Comparison of ENCODE assay signal across 7 cellular contexts in genomic region chr10:24209946-24210491, GRCh38. TPM values are rescaled to one million over a fixed set of nuclear protein-coding genes. Genes with fewer than 3 reads are reported as not detected.
DNase-seq lines count a peak whose midpoint lies in the region; ATAC-seq and TF ChIP-seq lines count a peak whose summit lies in the region.

No MANE protein-coding gene starts in this region.

- no CpG with 5 or more reads among the region's 12 CpGs for WGBS in H9 (ENCODE audit: extremely low coverage, insufficient read length, low lambda C conversion rate)
- WGBS in upper lobe of left lung, 2 donors = 12 to 19% methylated on average over 12 of the region's 12 CpGs

- no peak overlapping the region for H4K91ac ChIP-seq in H9 (ENCODE audit: insufficient read length, low read depth, low read length)

- no peaks in the 10 kb centered on the region for H3K9me3 ChIP-seq in H9 (ENCODE audit: control insufficient read depth, low read depth, low read length)
- no peaks in the 10 kb centered on the region for H3K9me3 ChIP-seq in MG63
- no peaks in the 10 kb centered on the region for H3K9me3 ChIP-seq in colonic mucosa
- H3K9me3 ChIP-seq in muscle layer of colon (ENCODE audit: low read length) = no peaks in the 10 kb centered on the region
- H3K9me3 ChIP-seq in upper lobe of left lung = no peaks in the 10 kb centered on the region

- peak overlapping the region; percentile 73 for H3K4me2 ChIP-seq in H9 (ENCODE audit: insufficient read depth, insufficient read length, low read length)

- H2BK5ac ChIP-seq in H9 (ENCODE audit: insufficient read length, low read length) = no peak overlapping the region

- H3K4ac ChIP-seq in H9 (ENCODE audit: low read depth, low read length) = no peak overlapping the region

- H2BK120ac ChIP-seq in H9 (ENCODE audit: low read depth, low read length, poor library complexity, severe bottlenecking) = no peak overlapping the region

- H3K4me3 ChIP-seq in MG63 (no peak overlapping the region; the same call in 1 of the 2 replicates), colonic mucosa (peak overlapping the region; percentile 43), muscle layer of colon (ENCODE audit: low read depth in 1 of 2, low read length in 2 of 2) (peak overlapping the region; percentile 9 to 91), upper lobe of left lung (peak overlapping the region in 3 of 4 donors; percentile 44 to 55 (median 55))

- no peak overlapping the region for H4K5ac ChIP-seq in H9 (ENCODE audit: insufficient read length, low read depth, low read length)

- intact Hi-C loops in colonic mucosa (cut with DNase I) = no loop called here

- H2BK12ac ChIP-seq in H9 (ENCODE audit: insufficient read length, low read depth, low read length) = no peak overlapping the region

- no peak for TF ChIP-seq EP300 in upper lobe of left lung (IDR thresholded peaks at IDR 0.05)

- H3K9me3 Mint-ChIP-seq in H9 = peaks cover 2 to 3% of the 10 kb centered on the region in 2 experiments; a peak in 4 of 5 replicates

- H3K4me1 Mint-ChIP-seq in H9 = peaks cover 66 to 76% of the 10 kb centered on the region in 2 experiments

- no peak overlapping the region for H3T11ph ChIP-seq in H9 (ENCODE audit: low read length)

- H3K9ac ChIP-seq in H9 (ENCODE audit: extremely low read depth, insufficient read length, low read length) (peak overlapping the region; percentile 13), colonic mucosa (ENCODE audit: low read depth in 2 of 2, low read length in 2 of 2) (peak overlapping the region in 1 of 2 donors; percentile 79), muscle layer of colon (ENCODE audit: low read length) (peak overlapping the region; percentile 74)

- no peak overlapping the region for H4K8ac ChIP-seq in H9 (replicated peaks; ENCODE audit: insufficient read length, low read depth, low read length)

- H2AFZ ChIP-seq in H9 (ENCODE audit: low read length) = no peak overlapping the region

- H3K4me1 ChIP-seq in H9 (ENCODE audit: insufficient read depth, low read length) (peaks cover 6% of the 10 kb centered on the region; the same call in 1 of the 2 replicates), colonic mucosa (peaks cover under 1% of the 10 kb centered on the region), muscle layer of colon (ENCODE audit: insufficient read depth, low read length) (peaks cover 23% of the 10 kb centered on the region), upper lobe of left lung (peaks cover 21 to 57% (median 27%) of the 10 kb centered on the region in 4 donors)

- no peak overlapping the region for H2AK5ac ChIP-seq in H9 (ENCODE audit: insufficient read length, low read length)

- H3K27ac ChIP-seq in H9 (ENCODE audit: insufficient read length, low read depth, low read length) (no peak overlapping the region), colonic mucosa (peak overlapping the region; percentile 65), muscle layer of colon (ENCODE audit: low read depth, low read length) (no peak overlapping the region), upper lobe of left lung (peak overlapping the region; percentile 87 to 92 (median 88))

- H3K14ac ChIP-seq in H9 (ENCODE audit: insufficient read depth, low read length) = no peak overlapping the region

- no peaks in the 10 kb centered on the region for H3K79me2 ChIP-seq in H9 (ENCODE audit: insufficient read depth, low read length)

- DNase-seq in H9 (no peak), MG63 (peak; percentile 8), colonic mucosa (peak; percentile 26), upper lobe of left lung (no peak), globus pallidus (ENCODE audit: low spot score) (no peak)

- H3K27me3 ChIP-seq in H9 (ENCODE audit: insufficient read depth, low read length) = no peaks in the 10 kb centered on the region
- H3K27me3 ChIP-seq in MG63 = no peaks in the 10 kb centered on the region
- no peaks in the 10 kb centered on the region for H3K27me3 ChIP-seq in colonic mucosa
- H3K27me3 ChIP-seq in muscle layer of colon (ENCODE audit: control insufficient read depth in 1 of 2, insufficient read depth in 2 of 2, low read length in 2 of 2) = no peaks in the 10 kb centered on the region
- no peaks in the 10 kb centered on the region for H3K27me3 ChIP-seq in upper lobe of left lung

- H3K56ac ChIP-seq in H9 (ENCODE audit: insufficient read length, low read depth, low read length) = no peak overlapping the region

- ATAC-seq in GM18508 (IDR thresholded peaks at IDR 0.05; ENCODE audit: insufficient read depth, unreplicated experiment) (peak; percentile 70), upper lobe of left lung (ENCODE audit: low FRiP score in 2 of 2) (peak in 1 of 2 donors; percentile 57)

- no peaks in the 10 kb centered on the region for H4K20me1 ChIP-seq in H9 (ENCODE audit: control insufficient read depth, insufficient read depth, insufficient read length)

- peak overlapping the region in 2 of 3 experiments; percentile 19 to 89; a peak in 2 of 7 replicates for H3K27ac Mint-ChIP-seq in H9

- H3K36me3 ChIP-seq in MG63 = no peaks in the 10 kb centered on the region
- H3K36me3 ChIP-seq in colonic mucosa = no peaks in the 10 kb centered on the region
- no peaks in the 10 kb centered on the region for H3K36me3 ChIP-seq in muscle layer of colon (ENCODE audit: insufficient read depth, low read length)
- H3K36me3 ChIP-seq in upper lobe of left lung = no peaks in the 10 kb centered on the region

- peak overlapping the region; percentile 87 for H3K4me3 Mint-ChIP-seq in H9

- peaks cover 10% of the 10 kb centered on the region for H3K23me2 ChIP-seq in H9 (ENCODE audit: insufficient read length, low read depth, low read length, poor library complexity, severe bottlenecking)

- TF ChIP-seq POLR2A in upper lobe of left lung (IDR thresholded peaks at IDR 0.05) = no peak

- H3K18ac ChIP-seq in H9 (ENCODE audit: insufficient read length, low read depth, low read length) = no peak overlapping the region

- no peak for TF ChIP-seq CTCF in H9 (conservative IDR thresholded peaks at IDR 0.05)
- no peak for TF ChIP-seq CTCF in colonic mucosa (IDR thresholded peaks at IDR 0.05)
- no peak for TF ChIP-seq CTCF in upper lobe of left lung (IDR thresholded peaks at IDR 0.05)

- no peak overlapping the region for H3K23ac ChIP-seq in H9 (ENCODE audit: insufficient read length, low read depth, low read length)

- no peaks in the 10 kb centered on the region; the same call in 1 of the 2 replicates for H3K27me3 Mint-ChIP-seq in H9 (ENCODE audit: low read depth)

- H3K36me3 Mint-ChIP-seq in H9 (ENCODE audit: insufficient read depth in 1 of 3, low read depth in 3 of 3) = peaks cover 4 to 9% (median 7%) of the 10 kb centered on the region in 3 experiments; a peak in 6 of 7 replicates

- H3K79me1 ChIP-seq in H9 (ENCODE audit: insufficient read depth, low read depth, low read length, poor library complexity, severe bottlenecking) = no peaks in the 10 kb centered on the region

- no peak overlapping the region for H2BK20ac ChIP-seq in H9 (ENCODE audit: low read depth, low read length, poor library complexity, severe bottlenecking)

- H2BK15ac ChIP-seq in H9 (ENCODE audit: low read depth, low read length) = no peak overlapping the region

RNA-seq across cellular contexts. Expression of gene KIAA1217, which starts 1.1 kb away (rescaled TPM):
- total RNA-seq in H9 (2021) (17.2 and 18.6 TPM in 2 replicates), colonic mucosa (10 to 100 TPM; 34.2 to 61.2 TPM), upper lobe of left lung (100 to 1,000 TPM in 1 of 6 donors, 10 to 100 TPM in 5; 18.4 to 109 (median 41.0) TPM)
- total RNA-seq in MG63 (2014; rRNA removed; shearing (Covaris generic); ENCODE audit: low replicate concordance) = 1.7 and 6.4 TPM in 2 replicates

Comparison
In these comparisons a context has a peak if more than half of its experiments do, and no peak if none do; other contexts are left out.
1. DNase-seq: peak in MG63 (single experiment) and colonic mucosa (single experiment); none in H9 (single experiment), upper lobe of left lung (0 of 2) and globus pallidus (single experiment).
2. H3K27ac ChIP-seq: peak in colonic mucosa (single experiment) and upper lobe of left lung (4 of 4); none in H9 (single experiment) and muscle layer of colon (single experiment).